8 cellular contexts compared by ENCODE assay signal in the genomic region with DNA sequence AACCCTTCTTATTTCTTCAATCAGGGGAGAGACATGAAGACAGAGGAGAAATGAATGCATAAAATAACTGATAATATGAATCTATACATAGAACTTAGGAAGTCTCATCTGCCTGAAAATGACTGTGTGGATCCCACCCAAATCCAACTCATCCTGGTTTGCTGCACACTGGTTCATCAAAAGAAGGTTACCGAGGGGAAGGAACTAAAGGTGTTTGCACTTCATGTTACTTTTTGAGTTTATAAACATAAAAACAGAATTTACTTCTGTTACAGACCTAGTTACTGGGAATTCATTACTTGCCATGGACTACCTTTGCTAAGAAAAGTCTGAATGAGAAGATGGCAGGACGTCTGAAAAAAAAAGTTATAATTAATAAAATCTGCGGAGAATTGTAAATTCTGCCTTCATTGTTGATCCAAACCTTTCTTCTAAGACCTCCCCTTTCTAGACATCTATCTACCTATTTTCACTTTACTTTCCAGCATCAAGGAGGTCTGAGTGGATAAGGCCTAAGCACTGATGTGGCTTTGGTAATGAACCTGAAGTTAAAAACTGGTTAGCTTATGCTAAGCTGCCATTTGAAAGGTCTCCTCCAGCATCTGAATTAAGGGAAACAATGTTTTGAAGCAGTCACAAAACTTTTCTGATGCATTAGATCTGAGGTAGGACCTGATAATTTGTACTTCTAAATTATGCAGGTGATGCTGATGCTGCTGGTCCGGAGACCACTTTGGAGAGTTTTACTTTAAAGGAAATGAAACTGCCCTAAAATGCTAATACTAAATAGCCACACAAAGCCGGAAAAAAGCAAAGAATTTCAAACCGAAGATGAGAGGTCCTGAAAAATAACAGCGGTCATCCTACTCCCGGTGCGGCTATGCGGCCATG.
DNase-seq lines count a peak whose midpoint lies in the region; ATAC-seq, FAIRE-seq and TF ChIP-seq lines count a peak whose summit lies in the region.

No MANE protein-coding gene starts in this region.

- peak overlapping the region; percentile 62 for H2AFZ ChIP-seq in GM12878 (ENCODE audit: control insufficient read depth, low read depth, low read length)

- ATAC-seq in HG03108 (IDR thresholded peaks at IDR 0.05; ENCODE audit: unreplicated experiment), result peak; percentile 4
- ATAC-seq in GM12878, result peak; percentile 1
- ATAC-seq in HG03442 (IDR thresholded peaks at IDR 0.05; ENCODE audit: unreplicated experiment), result no peak
- no peak for ATAC-seq in GM21529 (IDR thresholded peaks at IDR 0.05; ENCODE audit: unreplicated experiment)

- no peak for TF ChIP-seq CTCF in GM12878 (IDR thresholded peaks at IDR 0.05 in 2 of 3, conservative IDR thresholded peaks at IDR 0.05 in 1 of 3; ENCODE audit: control insufficient read depth in 2 of 3, extremely low read depth in 1 of 3, insufficient read depth in 1 of 3, low read depth in 3 of 3, low read length in 3 of 3)

- H3K27me3 ChIP-seq in GM12878 (replicated peaks in 1 of 2; ENCODE audit: control insufficient read depth in 2 of 2, insufficient read depth in 2 of 2, low read length in 1 of 2) (no peaks in the 10 kb centered on the region), mononuclear cell (ENCODE audit: insufficient read depth, low read length) (no peaks in the 10 kb centered on the region)

- SMC1A ChIA-PET in GM12878 (lab: Charles Lee; ENCODE audit: uncharacterized antibody, unreplicated experiment), result interaction anchor here (1.2 to 6.5 kb wide), 4 partner anchors 12 to 43 kb away, joined by 4 to 50 read pairs (median 4); a partner anchor contains a TSS

- H4K20me1 ChIP-seq in GM12878 (ENCODE audit: control insufficient read depth, insufficient read depth), result no peaks in the 10 kb centered on the region

- POLR2A ChIA-PET in GM12878 (lab: Charles Lee), result interaction anchor here (1.1 to 4.1 kb wide), 4 partner anchors 9 to 28 kb away, joined by 3 to 23 read pairs (median 4); a partner anchor contains a TSS

- no peaks in the 10 kb centered on the region for H3K9me3 ChIP-seq in ES-I3 (ENCODE audit: control insufficient read depth, insufficient read depth, low read length)
- no peaks in the 10 kb centered on the region for H3K9me3 ChIP-seq in GM12878 (replicated peaks; ENCODE audit: control insufficient read depth, insufficient read depth, low read length)
- H3K9me3 ChIP-seq in mononuclear cell (ENCODE audit: low read depth, low read length), result no peaks in the 10 kb centered on the region

- no peak for DNase-seq in GM12878 (ENCODE audit: low read depth, low spot score)
- DNase-seq in stimulated activated CD4-positive, alpha-beta T cell treated with anti-CD3 and anti-CD28 coated beads, Interleukin-4, amount 100 ng/mL, for 24 hours, result no peak
- no peak for DNase-seq in activated effector memory CD4-positive, alpha-beta T cell treated with Interleukin-2 at 50 U/mL for 16 hours

- CTCF ChIA-PET in GM12878 (lab: Yijun Ruan, JAX), result interaction anchor here (0.6 to 2.6 kb wide), 5 partner anchors 11 to 105 kb away, joined by 3 to 11 read pairs (median 3); a partner anchor contains a TSS

- H3K9ac ChIP-seq in ES-I3 (ENCODE audit: low read depth, low read length), result peak overlapping the region; percentile 78; the same call in 1 of the 2 replicates
- peak overlapping the region; percentile 96 for H3K9ac ChIP-seq in GM12878 (ENCODE audit: control insufficient read depth, insufficient read depth, low read length)

- TF ChIP-seq POLR2A in GM12878 (IDR thresholded peaks at IDR 0.05; ENCODE audit: low read depth, low read length), result no peak

- 14% methylated on average over 10 of the region's 10 CpGs for WGBS in GM12878 (ENCODE audit: insufficient coverage, insufficient replicate concordance, low lambda C conversion rate, missing lambda C conversion rate)

- peaks cover 35% of the 10 kb centered on the region for H3K79me2 ChIP-seq in GM12878 (ENCODE audit: control insufficient read depth, insufficient read depth, low read length)

- FAIRE-seq in GM12878 (lab: Jason Lieb, UNC), result no peak

- H3K4me3 ChIP-seq in GM12878 (peak overlapping the region; percentile 74), mononuclear cell (ENCODE audit: low read length) (peak overlapping the region; percentile 59)

- RAD21 ChIA-PET in GM12878 (lab: Charles Lee; ENCODE audit: unreplicated experiment), result interaction anchor here (0.5 to 1.9 kb wide), 5 partner anchors 12 to 169 kb away, joined by 3 to 7 read pairs (median 3); a partner anchor contains a TSS

- peak overlapping the region; percentile 99 for H3K4me2 ChIP-seq in GM12878 (ENCODE audit: control insufficient read depth, insufficient read depth)

- H3K4me1 ChIP-seq in ES-I3 (ENCODE audit: insufficient read depth, low read length) (no peaks in the 10 kb centered on the region), GM12878 (ENCODE audit: control insufficient read depth, insufficient read depth, low read length) (peaks cover 31% of the 10 kb centered on the region), mononuclear cell (ENCODE audit: insufficient read depth, low read length) (peaks cover 26% of the 10 kb centered on the region)

- H3K27ac ChIP-seq in GM12878 (ENCODE audit: control insufficient read depth, insufficient read depth), result peak overlapping the region; percentile 98

- in situ Hi-C loops in GM12878 (cut with MboI), result no loop called here

- intact Hi-C loops in GM12878 (cut with micrococcal nuclease; ENCODE audit: unreplicated experiment), result loop anchor here (5.0 to 10.0 kb wide), 4 partner anchors 101 to 424 kb away; partner anchors contain the start of gene ABT1

- BruUV-seq in GM12878 (replicated peaks; lab: Mats Ljungman, UMichigan), result TSS peak; percentile 82

- no peak for TF ChIP-seq EP300 in GM12878 (IDR thresholded peaks at IDR 0.05; ENCODE audit: borderline replicate concordance in 1 of 2, control insufficient read depth in 1 of 2, low read depth in 2 of 2, low read length in 2 of 2)

- H3K36me3 ChIP-seq in ES-I3 (ENCODE audit: insufficient read depth, low read length), result no peaks in the 10 kb centered on the region
- H3K36me3 ChIP-seq in GM12878 (ENCODE audit: control insufficient read depth in 2 of 2, insufficient read depth in 2 of 2, low read length in 1 of 2), result no peaks in the 10 kb centered on the region

- TF ChIP-seq RAD21 in GM12878 (IDR thresholded peaks at IDR 0.05; ENCODE audit: insufficient read depth, low read depth, low read length), result no peak

TF ChIP-seq in GM12878, 131 proteins besides CTCF, POLR2A, EP300 and RAD21:
- TF ChIP-seq SPI1 (IDR thresholded peaks at IDR 0.05; ENCODE audit: borderline replicate concordance, insufficient read depth, low read depth, low read length), result peak; percentile 47
- TF ChIP-seq, protein P1, sequence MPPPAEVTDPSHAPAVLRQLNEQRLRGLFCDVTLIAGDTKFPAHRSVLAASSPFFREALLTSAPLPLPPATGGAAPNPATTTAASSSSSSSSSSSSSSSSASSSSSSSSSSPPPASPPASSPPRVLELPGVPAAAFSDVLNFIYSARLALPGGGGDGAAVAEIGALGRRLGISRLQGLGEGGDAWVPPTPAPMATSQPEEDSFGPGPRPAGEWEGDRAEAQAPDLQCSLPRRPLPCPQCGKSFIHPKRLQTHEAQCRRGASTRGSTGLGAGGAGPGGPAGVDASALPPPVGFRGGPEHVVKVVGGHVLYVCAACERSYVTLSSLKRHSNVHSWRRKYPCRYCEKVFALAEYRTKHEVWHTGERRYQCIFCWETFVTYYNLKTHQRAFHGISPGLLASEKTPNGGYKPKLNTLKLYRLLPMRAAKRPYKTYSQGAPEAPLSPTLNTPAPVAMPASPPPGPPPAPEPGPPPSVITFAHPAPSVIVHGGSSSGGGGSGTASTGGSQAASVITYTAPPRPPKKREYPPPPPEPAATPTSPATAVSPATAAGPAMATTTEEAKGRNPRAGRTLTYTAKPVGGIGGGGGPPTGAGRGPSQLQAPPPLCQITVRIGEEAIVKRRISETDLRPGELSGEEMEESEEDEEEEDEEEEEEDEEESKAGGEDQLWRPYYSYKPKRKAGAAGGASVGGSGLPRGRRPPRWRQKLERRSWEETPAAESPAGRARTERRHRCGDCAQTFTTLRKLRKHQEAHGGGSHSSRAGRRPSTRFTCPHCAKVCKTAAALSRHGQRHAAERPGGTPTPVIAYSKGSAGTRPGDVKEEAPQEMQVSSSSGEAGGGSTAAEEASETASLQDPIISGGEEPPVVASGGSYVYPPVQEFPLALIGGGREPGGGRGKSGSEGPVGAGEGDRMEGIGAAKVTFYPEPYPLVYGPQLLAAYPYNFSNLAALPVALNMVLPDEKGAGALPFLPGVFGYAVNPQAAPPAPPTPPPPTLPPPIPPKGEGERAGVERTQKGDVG (CRISPR knock-in tag; IDR thresholded peaks at IDR 0.05), result no peak
- TF ChIP-seq CHD1 (IDR thresholded peaks at IDR 0.05; ENCODE audit: low read depth, low read length), result 0 out of 2 replicates have a peak, but pooled peaks have one; percentile 40
- TF ChIP-seq RAD51 (IDR thresholded peaks at IDR 0.05), result no peak
- TF ChIP-seq, protein P2, sequence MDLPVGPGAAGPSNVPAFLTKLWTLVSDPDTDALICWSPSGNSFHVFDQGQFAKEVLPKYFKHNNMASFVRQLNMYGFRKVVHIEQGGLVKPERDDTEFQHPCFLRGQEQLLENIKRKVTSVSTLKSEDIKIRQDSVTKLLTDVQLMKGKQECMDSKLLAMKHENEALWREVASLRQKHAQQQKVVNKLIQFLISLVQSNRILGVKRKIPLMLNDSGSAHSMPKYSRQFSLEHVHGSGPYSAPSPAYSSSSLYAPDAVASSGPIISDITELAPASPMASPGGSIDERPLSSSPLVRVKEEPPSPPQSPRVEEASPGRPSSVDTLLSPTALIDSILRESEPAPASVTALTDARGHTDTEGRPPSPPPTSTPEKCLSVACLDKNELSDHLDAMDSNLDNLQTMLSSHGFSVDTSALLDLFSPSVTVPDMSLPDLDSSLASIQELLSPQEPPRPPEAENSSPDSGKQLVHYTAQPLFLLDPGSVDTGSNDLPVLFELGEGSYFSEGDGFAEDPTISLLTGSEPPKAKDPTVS (IDR thresholded peaks at IDR 0.05; ENCODE audit: low read depth, low read length), result no peak
- no peak for TF ChIP-seq LARP7 (IDR thresholded peaks at IDR 0.05)
- TF ChIP-seq ZNF207 (IDR thresholded peaks at IDR 0.05; ENCODE audit: borderline replicate concordance), result no peak
- TF ChIP-seq BHLHE40 (IDR thresholded peaks at IDR 0.05; ENCODE audit: borderline replicate concordance in 1 of 2, low read depth in 2 of 2, low read length in 1 of 2), result no peak
- TF ChIP-seq ETV6 (conservative IDR thresholded peaks at IDR 0.05 in 1 of 2, IDR thresholded peaks at IDR 0.05 in 1 of 2; ENCODE audit: borderline replicate concordance in 1 of 2, low read depth in 1 of 2), result peak in 1 of 2 experiments; percentile 55; a peak in 1 of 4 replicates
- TF ChIP-seq BACH1 (IDR thresholded peaks at IDR 0.05; ENCODE audit: borderline replicate concordance), result no peak
- TF ChIP-seq YY1 (IDR thresholded peaks at IDR 0.05; ENCODE audit: low read depth, low read length), result 0 out of 2 replicates have a peak, but pooled peaks have one; percentile 79
- no peak for TF ChIP-seq TCF3 (IDR thresholded peaks at IDR 0.05; ENCODE audit: borderline replicate concordance, insufficient read depth, low read depth, low read length)
- TF ChIP-seq PML (IDR thresholded peaks at IDR 0.05; ENCODE audit: low read length), result peak; percentile 15; the same call in 1 of the 2 replicates

Comparison
In these comparisons a context has a peak if more than half of its experiments do, and no peak if none do; other contexts are left out.
1. ATAC-seq: peak in HG03108 (single experiment) and GM12878 (single experiment); none in HG03442 (single experiment) and GM21529 (single experiment).